In the genomic region with DNA sequence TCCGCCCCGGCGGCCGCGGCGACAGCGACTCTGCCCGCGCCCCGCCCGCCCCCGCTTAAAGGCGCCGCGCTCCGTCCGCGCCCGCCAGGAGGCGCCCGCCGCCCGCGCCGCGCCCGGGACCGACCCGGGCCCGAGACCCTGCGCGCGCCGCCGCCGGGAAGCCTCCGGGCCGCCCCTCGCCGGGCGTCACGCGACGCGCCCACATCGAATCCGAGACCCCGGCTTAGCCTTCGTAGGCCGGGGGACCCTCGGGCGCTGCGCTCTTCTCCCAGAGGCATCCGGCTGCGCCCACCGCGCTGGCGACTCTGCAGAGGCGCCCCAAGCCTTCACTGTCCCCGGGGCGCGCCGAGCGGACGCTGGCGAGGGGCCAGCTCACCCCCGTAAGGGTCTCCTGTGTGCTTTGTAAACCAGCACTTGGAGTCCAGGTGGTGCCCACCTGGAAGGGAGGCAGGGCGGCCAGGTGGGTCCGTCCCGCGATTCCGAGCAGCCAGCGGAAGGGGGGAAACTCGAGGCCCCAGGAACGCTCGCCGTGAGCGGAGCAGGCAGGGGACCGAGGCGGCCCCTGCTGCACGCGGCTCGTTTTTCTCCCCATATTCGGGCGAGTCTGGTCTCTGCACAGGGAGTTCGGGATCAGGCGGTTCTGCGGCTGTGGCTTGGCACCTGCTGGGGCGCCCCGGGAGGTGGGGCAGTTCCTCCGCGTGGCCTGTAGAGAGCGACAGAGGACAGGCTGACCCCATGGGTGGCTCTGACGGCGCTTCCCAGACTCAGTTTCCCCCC, we compare ENCODE assay signal across 8 cellular contexts. TPM values are rescaled to one million over a fixed set of nuclear protein-coding genes. Genes with fewer than 3 reads are reported as not detected.
A peak's percentile ranks its signal among the peaks of the same experiment; 100 is the strongest.
DNase-seq lines count a peak whose midpoint lies in the region; ATAC-seq and TF ChIP-seq lines count a peak whose summit lies in the region.

No MANE protein-coding gene starts in this region.

- no peaks in the 10 kb centered on the region for H3K27me3 ChIP-seq in Caco-2 (replicated peaks; ENCODE audit: control insufficient read depth, insufficient read depth, low read length)
- H3K27me3 ChIP-seq in H7 (ENCODE audit: control insufficient read depth, insufficient read depth, low read length), result peaks cover 17% of the 10 kb centered on the region
- no peaks in the 10 kb centered on the region for H3K27me3 ChIP-seq in dorsolateral prefrontal cortex
- no peaks in the 10 kb centered on the region for H3K27me3 ChIP-seq in lower lobe of right lung (ENCODE audit: low read depth)

- peak; percentile 55 to 68 for ATAC-seq in lower lobe of right lung

- CTCF ChIA-PET in Caco-2 (lab: Charles Lee), result interaction anchor here (0.6 to 3.6 kb wide), 23 partner anchors 18 to 238 kb away, joined by 3 to 42 read pairs (median 5); a partner anchor contains a TSS

- peaks cover 5% of the 10 kb centered on the region for H3K36me3 Mint-ChIP-seq in Caco-2 (ENCODE audit: insufficient read depth, unreplicated experiment)

- no peak overlapping the region for H3K27ac Mint-ChIP-seq in Caco-2 (ENCODE audit: unreplicated experiment)

- H3K27ac ChIP-seq in dorsolateral prefrontal cortex (peak overlapping the region; percentile 86 to 100 (median 98)), lower lobe of right lung (peak overlapping the region; percentile 44)

- POLR2A ChIA-PET in Caco-2 (lab: Charles Lee), result interaction anchor here (0.6 to 1.4 kb wide), 2 partner anchors 37 to 58 kb away, joined by 3 to 6 read pairs; a partner anchor contains a TSS

- TF ChIP-seq CTCF in Caco-2 (IDR thresholded peaks at IDR 0.05; ENCODE audit: insufficient read depth in 1 of 2, low read depth in 1 of 2, low read length in 1 of 2, severe bottlenecking in 1 of 2, unreplicated experiment in 1 of 2) (peak in 1 of 2 experiments; percentile 69), dorsolateral prefrontal cortex (IDR thresholded peaks at IDR 0.05 in 54 of 56, conservative IDR thresholded peaks at IDR 0.05 in 2 of 56; ENCODE audit: low read depth in 1 of 56, partially characterized antibody in 56 of 56) (peak in 30 of 56 donors; percentile 6 to 69 (median 37)), lower lobe of right lung (IDR thresholded peaks at IDR 0.05) (peak; percentile 7)

- no TSS peak for BruUV-seq in Caco-2 (replicated peaks; lab: Mats Ljungman, UMichigan)

- peaks cover 14% of the 10 kb centered on the region for H3K4me1 ChIP-seq in Caco-2
- H3K4me1 ChIP-seq in lower lobe of right lung, result peaks cover 62% of the 10 kb centered on the region

- intact Hi-C loops in Caco-2 (cut with micrococcal nuclease; ENCODE audit: unreplicated experiment) (loop anchor here (2.0 kb wide), 1 partner anchor 80 kb away; no protein-coding TSS in a partner anchor), dorsolateral prefrontal cortex (cut with DNase I) (loop anchor here (2.0 to 5.0 kb wide), 3 partner anchors 80 to 164 kb away; a partner anchor contains a TSS), lower lobe of right lung (cut with DNase I) (no loop called here)

- H3K4me3 Mint-ChIP-seq in Caco-2 (ENCODE audit: unreplicated experiment), result peak overlapping the region; percentile 74

- H3K36me3 ChIP-seq in Caco-2 (ENCODE audit: control insufficient read depth, insufficient read depth, low read length) (no peaks in the 10 kb centered on the region), H7 (replicated peaks; ENCODE audit: control insufficient read depth, insufficient read depth, low read length) (no peaks in the 10 kb centered on the region), lower lobe of right lung (no peaks in the 10 kb centered on the region)

- no peaks in the 10 kb centered on the region for H3K9me3 Mint-ChIP-seq in Caco-2 (ENCODE audit: unreplicated experiment)

- no peaks in the 10 kb centered on the region for H3K27me3 Mint-ChIP-seq in Caco-2 (ENCODE audit: insufficient read depth, unreplicated experiment)

- H3K4me1 Mint-ChIP-seq in Caco-2 (ENCODE audit: low read depth, unreplicated experiment), result no peaks in the 10 kb centered on the region

- peak; percentile 69 to 82 for DNase-seq in Caco-2
- DNase-seq in H7, result peak; percentile 97
- peak; percentile 69 for DNase-seq in NCI-H2171 treated with DMSO at 0.1 percent for 48 hours (lab: John Stamatoyannopoulos, UW)
- peak; percentile 76 for DNase-seq in activated CD4-positive, alpha-beta T cell treated with anti-CD3 and anti-CD28 coated beads for 48 hours
- peak; percentile 63 to 85 (median 71) for DNase-seq in dorsolateral prefrontal cortex
- peak; percentile 82 for DNase-seq in lower lobe of right lung
- peak; percentile 55 to 56 for DNase-seq in stimulated activated CD4-positive, alpha-beta T cell treated with anti-CD3 and anti-CD28 coated beads, Interleukin-4, amount 100 ng/mL, for 48 hours (ENCODE audit: low read depth in 2 of 2)
- no peak for DNase-seq in cerebellar nuclear complex (lab: John Stamatoyannopoulos, UW)

- no peaks in the 10 kb centered on the region for H3K9me3 ChIP-seq in Caco-2
- no peaks in the 10 kb centered on the region for H3K9me3 ChIP-seq in lower lobe of right lung

- H3K4me3 ChIP-seq in Caco-2 (ENCODE audit: low read depth, low read length) (peak overlapping the region; percentile 75), H7 (ENCODE audit: insufficient read depth, low read depth, low read length) (peak overlapping the region; percentile 53), dorsolateral prefrontal cortex (peak overlapping the region; percentile 54 to 92 (median 82)), lower lobe of right lung (peak overlapping the region; percentile 68)

RNA-seq across cellular contexts. Expression of a gene that starts 0.4 kb away (rescaled TPM):
- total RNA-seq in Caco-2 (2022) (22.6 and 27.3 TPM in 2 replicates), dorsolateral prefrontal cortex (1,000 to 10,000 TPM in 22 of 120 experiments, 100 to 1,000 TPM in 98; 266 to 2,644 (median 606) TPM), lower lobe of right lung (45.0 TPM)
- 6.8 and 10.4 TPM in 2 replicates for total RNA-seq in H7 (2014; rRNA removed; shearing (Covaris generic))

RNA-seq across cellular contexts. Expression of a gene that starts 3.4 kb away (rescaled TPM):
- total RNA-seq in Caco-2 (2022) (not detected in 2 replicates), dorsolateral prefrontal cortex (1 to 10 TPM in 3 of 120 experiments, under 1 TPM in 54, not detected in 63; 0.14 to 1.7 (median 0.33) TPM), lower lobe of right lung (1.1 TPM)
- not detected in 2 replicates for total RNA-seq in H7 (2014; rRNA removed; shearing (Covaris generic))

RNA-seq across cellular contexts. Expression of a gene that starts 17.5 kb away (rescaled TPM):
- total RNA-seq in Caco-2 (2022) (44.1 and 49.2 TPM in 2 replicates), dorsolateral prefrontal cortex (100 to 1,000 TPM; 142 to 297 (median 214) TPM), lower lobe of right lung (124 TPM)
- total RNA-seq in H7 (2014; rRNA removed; shearing (Covaris generic)), result 10.1 and 25.1 TPM in 2 replicates

RNA-seq across cellular contexts. Expression of a gene that starts 25.4 kb away (rescaled TPM):
- total RNA-seq in Caco-2 (2022) (2.9 and 3.4 TPM in 2 replicates), dorsolateral prefrontal cortex (10 to 100 TPM in 105 of 120 experiments, 1 to 10 TPM in 15; 4.7 to 47.5 (median 15.7) TPM), lower lobe of right lung (0.62 TPM)
- total RNA-seq in H7 (2014; rRNA removed; shearing (Covaris generic)), result not detected in 2 replicates

RNA-seq across cellular contexts. Expression of a gene that starts 32.1 kb away (rescaled TPM):
- total RNA-seq in Caco-2 (2022), result 4.5 and 4.7 TPM in 2 replicates
- total RNA-seq in H7 (2014; rRNA removed; shearing (Covaris generic)), result not detected in 2 replicates
- total RNA-seq in dorsolateral prefrontal cortex, result 1 to 10 TPM in 30 of 120 experiments, under 1 TPM in 28, not detected in 62; 0.47 to 3.2 (median 1.0) TPM
- total RNA-seq in lower lobe of right lung, result 49.3 TPM

Comparison
In these comparisons a context has a peak if more than half of its experiments do, and no peak if none do; other contexts are left out.
1. DNase-seq: peak in Caco-2 (2 of 2), H7 (single experiment), NCI-H2171 treated with DMSO at 0.1 percent for 48 hours (single experiment), activated CD4-positive, alpha-beta T cell treated with anti-CD3 and anti-CD28 coated beads for 48 hours (single experiment), dorsolateral prefrontal cortex (10 of 10), lower lobe of right lung (single experiment) and stimulated activated CD4-positive, alpha-beta T cell treated with anti-CD3 and anti-CD28 coated beads, Interleukin-4, amount 100 ng/mL, for 48 hours (2 of 2); none in cerebellar nuclear complex (0 of 2).
2. Peak in every context shown above with its lines, with median percentiles within 50 percentile points of each other: H3K4me3 ChIP-seq.